In the genomic region with DNA sequence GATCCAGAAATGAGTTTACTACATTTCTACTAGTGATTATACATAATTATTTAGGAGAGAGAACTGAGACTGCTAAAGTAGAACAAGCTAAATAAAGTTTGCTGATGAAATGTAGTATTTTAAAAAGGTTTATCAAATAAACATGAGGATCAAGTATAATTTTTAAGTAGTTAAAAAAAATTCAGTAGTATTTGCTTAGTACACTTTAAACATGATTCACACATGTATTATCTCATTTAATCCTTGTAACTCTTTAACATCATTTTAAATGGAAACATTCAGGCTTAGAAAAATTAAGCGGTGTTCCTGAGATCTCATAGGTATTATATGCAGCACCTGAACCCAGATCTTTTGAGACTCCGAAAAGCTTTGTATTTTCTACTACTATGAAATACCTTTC, we compare ENCODE assay signal across 39 cellular contexts.
"Had no signal": no experiment of that assay in that cellular context is flagged by ENCODE, and none has a peak within 500 bp of the region (broad histone marks: within the 10 kb centered on the region; RNA-seq: fewer than 3 reads in every experiment).

No MANE protein-coding gene starts in this region.

- H3K27me3 ChIP-seq: adrenal gland, MG63 had no signal

- FAIRE-seq: bronchial epithelial cell, RCC 7860 had no signal

- H3K4me3 ChIP-seq: adrenal gland, K562, MG63 had no signal

- H3K4me3 Mint-ChIP-seq: activated B cell treated with CpG ODN at 0.5 μM for 24 hours; activated CD4-positive, alpha-beta memory T cell treated with anti-CD3 and anti-CD28 coated beads, Interleukin-2, amount 10 ng/mL, durations not matched to agents 7 days and 5 days; activated CD8-positive, alpha-beta memory T cell treated with anti-CD3 and anti-CD28 coated beads, Interleukin-2, amount 10 ng/mL, durations not matched to agents 7 days and 5 days; activated naive CD4-positive, alpha-beta T cell treated with anti-CD3 and anti-CD28 coated beads for 36 hours; activated T-cell treated with anti-CD3 and anti-CD28 coated beads, Interleukin-2, amount 50 U/mL, for 72 hours; brain had no signal

- H3K27ac ChIP-seq: adrenal gland, RWPE1, VCaP had no signal

- DNase-seq: activated B cell treated with CpG ODN at 0.5 μM for 24 hours; activated CD4-positive, alpha-beta memory T cell treated with anti-CD3 and anti-CD28 coated beads, Interleukin-2, amount 10 ng/mL, durations not matched to agents 7 days and 5 days; activated CD4-positive, alpha-beta T cell treated with anti-CD3 and anti-CD28 coated beads for 4 hours; activated CD4-positive, alpha-beta T cell treated with anti-CD3 and anti-CD28 coated beads, Interleukin-2, amount 50 U/mL, for 1 hour; activated CD4-positive, CD25-positive, alpha-beta regulatory T cell treated with anti-CD3 and anti-CD28 coated beads, Interleukin-2, amount 50 U/mL, for 72 hours; activated CD8-positive, alpha-beta memory T cell treated with anti-CD3 and anti-CD28 coated beads for 24 hours; activated CD8-positive, alpha-beta memory T cell treated with anti-CD3 and anti-CD28 coated beads, Interleukin-2, amount 10 ng/mL, durations not matched to agents 7 days and 5 days; activated CD8-positive, alpha-beta memory T cell treated with anti-CD3 and anti-CD28 coated beads, Interleukin-2, amount 50 U/mL, for 48 hours; activated gamma-delta T cell treated with Interleukin-2 at 50 U/mL for 16 hours; activated naive CD4-positive, alpha-beta T cell treated with anti-CD3 and anti-CD28 coated beads for 36 hours; activated T-cell treated with anti-CD3 and anti-CD28 coated beads, Interleukin-2, amount 50 U/mL, for 1 hour; activated T-cell treated with anti-CD3 and anti-CD28 coated beads, Interleukin-2, amount 50 U/mL, for 72 hours; adrenal gland; caudate nucleus; cerebellar nuclear complex; MG63; NCI-H1048; NCI-H1105 treated with DMSO at 0.1 percent for 48 hours; NCI-H1436; NCI-H1694; NCI-H1930; NCI-H2081 treated with DMSO at 0.1 percent for 48 hours; NCI-H226; NCI-H524 treated with DMSO at 0.1 percent for 48 hours; NK-92 treated with Interleukin-12 subunit alpha and Interleukin-12 subunit beta, amount 100 ng/mL, for 24 hours; PC-3; SIG-M5; SW 1271; T-helper 1 cell; T-helper 2 cell; T-helper 9 cell had no signal

- ATAC-seq: activated CD8-positive, alpha-beta memory T cell treated with anti-CD3 and anti-CD28 coated beads, Interleukin-2, amount 10 ng/mL, durations not matched to agents 7 days and 5 days; activated naive CD4-positive, alpha-beta T cell treated with anti-CD3 and anti-CD28 coated beads, Interleukin-2, amount 50 U/mL, for 72 hours; activated T-cell treated with anti-CD3 and anti-CD28 coated beads, Interleukin-2, amount 50 U/mL, for 72 hours; K562; PC-3; Right ventricle myocardium inferior had no signal

- H3K9me3 ChIP-seq: adrenal gland, MG63 had no signal

- H3K27me3 Mint-ChIP-seq: activated B cell treated with CpG ODN at 0.5 μM for 24 hours; activated CD4-positive, alpha-beta memory T cell treated with anti-CD3 and anti-CD28 coated beads, Interleukin-2, amount 10 ng/mL, durations not matched to agents 7 days and 5 days; activated CD8-positive, alpha-beta memory T cell treated with anti-CD3 and anti-CD28 coated beads, Interleukin-2, amount 10 ng/mL, durations not matched to agents 7 days and 5 days had no signal

- H3K27ac Mint-ChIP-seq: activated B cell treated with CpG ODN at 0.5 μM for 24 hours; activated CD4-positive, alpha-beta memory T cell treated with anti-CD3 and anti-CD28 coated beads, Interleukin-2, amount 10 ng/mL, durations not matched to agents 7 days and 5 days; activated CD8-positive, alpha-beta memory T cell treated with anti-CD3 and anti-CD28 coated beads, Interleukin-2, amount 10 ng/mL, durations not matched to agents 7 days and 5 days had no signal

- H3K9me3 Mint-ChIP-seq: activated B cell treated with CpG ODN at 0.5 μM for 24 hours; activated CD4-positive, alpha-beta memory T cell treated with anti-CD3 and anti-CD28 coated beads, Interleukin-2, amount 10 ng/mL, durations not matched to agents 7 days and 5 days; activated naive CD4-positive, alpha-beta T cell treated with anti-CD3 and anti-CD28 coated beads for 36 hours; activated naive CD4-positive, alpha-beta T cell treated with anti-CD3 and anti-CD28 coated beads, Interleukin-2, amount 50 U/mL, for 72 hours; activated T-cell treated with anti-CD3 and anti-CD28 coated beads, Interleukin-2, amount 50 U/mL, for 72 hours had no signal
